Comparison of ENCODE assay signal across 12 cellular contexts in genomic region chr6:147154454-147154853, GRCh38. TPM values are rescaled to one million over a fixed set of nuclear protein-coding genes. Genes with fewer than 3 reads are reported as not detected.
DNase-seq lines count a peak whose midpoint lies in the region; ATAC-seq and TF ChIP-seq lines count a peak whose summit lies in the region.
"Had no signal": no experiment of that assay in that cellular context is flagged by ENCODE, and none has a peak within 500 bp of the region (broad histone marks: within the 10 kb centered on the region; RNA-seq: fewer than 3 reads in every experiment).

No MANE protein-coding gene starts in this region.

- no peaks in the 10 kb centered on the region for H3K27me3 ChIP-seq in foreskin keratinocyte
- peaks cover 9% of the 10 kb centered on the region for H3K27me3 ChIP-seq in A673 (replicated peaks; ENCODE audit: insufficient read depth, low read depth, low read length, poor library complexity)
- H3K27me3 ChIP-seq: stomach had no signal

- DNase-seq in AG10803 (ENCODE audit: low read depth) (peak; percentile 42), LoVo (ENCODE audit: low spot score) (peak; percentile 64), RWPE1 (ENCODE audit: low spot score) (peak; percentile 78), foreskin keratinocyte (peak; percentile 82 to 87), hippocampal formation (lab: John Stamatoyannopoulos, UW) (no peak), A673 (ENCODE audit: low spot score) (no peak)
- DNase-seq: C1 segment of cervical spinal cord, naive B cell, stomach had no signal

- H3K36me3 ChIP-seq in A673 (ENCODE audit: insufficient read depth, low read length, poor library complexity, severe bottlenecking): no peaks in the 10 kb centered on the region
- H3K36me3 ChIP-seq: stomach had no signal

- intact Hi-C loops in A673 (cut with micrococcal nuclease; ENCODE audit: unreplicated experiment): no loop called here

- TF ChIP-seq CTCF in AG10803 (conservative IDR thresholded peaks at IDR 0.05; ENCODE audit: low read length): no peak
- no peak for TF ChIP-seq CTCF in RWPE1 (conservative IDR thresholded peaks at IDR 0.05; ENCODE audit: low read depth)
- no peak for TF ChIP-seq CTCF in foreskin keratinocyte (conservative IDR thresholded peaks at IDR 0.05)
- no peak for TF ChIP-seq CTCF in A673 (conservative IDR thresholded peaks at IDR 0.05; ENCODE audit: low read depth, low read length)

- H3K27ac ChIP-seq in RWPE1 (peak overlapping the region; percentile 77), foreskin keratinocyte (no peak overlapping the region), A673 (ENCODE audit: low read depth, low read length, poor library complexity, severe bottlenecking) (no peak overlapping the region)
- H3K27ac ChIP-seq: stomach, VCaP had no signal

- POLR2A ChIA-PET in RWPE1 (lab: Yijun Ruan, JAX; ENCODE audit: low non-redundant PET): no interaction called here
- POLR2A ChIA-PET in A673 (lab: Charles Lee; ENCODE audit: low non-redundant PET): no interaction called here

- no TSS peak for BruUV-seq in A673 (replicated peaks; lab: Mats Ljungman, UMichigan)

- CTCF ChIA-PET in RWPE1 (lab: Yijun Ruan, JAX) (interaction anchor here (0.6 kb wide), 1 partner anchor 97 kb away, joined by 3 read pairs; no protein-coding TSS in a partner anchor), A673 (lab: Charles Lee) (no interaction called here)

- peak; percentile 97 for ATAC-seq in foreskin keratinocyte
- no peak for ATAC-seq in GM18502 (IDR thresholded peaks at IDR 0.05; ENCODE audit: poor library complexity, unreplicated experiment)
- ATAC-seq in GM21723 (IDR thresholded peaks at IDR 0.05; ENCODE audit: unreplicated experiment): no peak

- H3K4me3 ChIP-seq in AG10803 (ENCODE audit: low read length) (no peak overlapping the region), A673 (ENCODE audit: low read depth, low read length, poor library complexity, severe bottlenecking) (no peak overlapping the region)
- H3K4me3 ChIP-seq: stomach had no signal

- H3K4me1 ChIP-seq in foreskin keratinocyte (no peaks in the 10 kb centered on the region), A673 (ENCODE audit: insufficient read depth, low read length, poor library complexity, severe bottlenecking) (no peaks in the 10 kb centered on the region)
- H3K4me1 ChIP-seq: stomach had no signal

- no peaks in the 10 kb centered on the region for H3K9me3 ChIP-seq in A673 (ENCODE audit: low read depth, low read length, poor library complexity, severe bottlenecking)
- H3K9me3 ChIP-seq: stomach had no signal

RNA-seq across cellular contexts. Expression of gene STXBP5, which starts 49.8 kb away (rescaled TPM):
- total RNA-seq in foreskin keratinocyte: 20.3 and 22.8 TPM in 2 replicates
- polyA plus RNA-seq in foreskin keratinocyte: 2.5 and 3.6 TPM in 2 replicates
- total RNA-seq in A673 (2021): 12.2 and 14.5 TPM in 2 replicates

Comparison
In these comparisons a context has a peak if more than half of its experiments do, and no peak if none do; other contexts are left out.
1. DNase-seq: peak in AG10803 (single experiment), LoVo (single experiment), RWPE1 (single experiment) and foreskin keratinocyte (2 of 2); none in hippocampal formation (0 of 2) and A673 (single experiment).